ENCODE assay signal across 8 cellular contexts in the genomic region with DNA sequence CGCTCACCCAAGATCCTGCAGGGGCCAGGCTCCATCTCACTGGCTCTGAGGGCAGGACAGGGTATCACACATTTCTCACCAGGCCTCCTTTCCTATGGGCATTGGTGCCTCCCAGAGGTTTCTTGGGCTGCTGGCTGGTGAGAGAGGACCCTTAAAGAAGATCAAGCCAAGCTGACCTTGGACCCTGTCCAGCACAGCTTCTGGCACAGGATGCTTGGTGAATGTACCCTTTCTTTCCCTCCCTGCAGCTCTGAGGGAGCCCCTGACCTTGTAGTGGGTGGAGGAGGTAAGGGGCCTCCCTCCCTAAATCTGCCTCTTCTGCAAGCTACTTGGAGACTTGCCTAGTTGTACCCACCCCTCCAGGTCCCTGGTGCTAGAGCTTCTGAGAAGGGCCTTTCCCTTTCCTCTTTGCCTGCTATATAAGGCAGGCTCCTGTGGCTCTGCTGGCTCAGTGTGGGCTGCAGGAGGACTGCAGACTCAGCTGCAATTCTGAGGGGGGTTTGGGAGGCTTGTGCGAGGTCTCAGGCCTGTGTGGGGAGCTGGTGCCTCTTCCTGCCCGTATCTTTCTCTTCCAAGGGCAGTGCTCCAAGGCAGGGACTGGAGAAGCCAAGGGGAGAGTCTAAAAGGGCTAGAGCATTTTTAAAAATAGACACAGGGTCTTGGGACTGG. TPM values are rescaled to one million over a fixed set of nuclear protein-coding genes. Genes with fewer than 3 reads are reported as not detected.
DNase-seq lines count a peak whose midpoint lies in the region; ATAC-seq and TF ChIP-seq lines count a peak whose summit lies in the region.

No MANE protein-coding gene starts in this region.

- H3K9me3 ChIP-seq in A673 (ENCODE audit: low read depth, low read length, poor library complexity, severe bottlenecking) = no peaks in the 10 kb centered on the region
- H3K9me3 ChIP-seq in muscle layer of duodenum (ENCODE audit: control insufficient read depth in 1 of 2, low read length in 2 of 2) = no peaks in the 10 kb centered on the region

- no peak for TF ChIP-seq CTCF in A673 (conservative IDR thresholded peaks at IDR 0.05; ENCODE audit: low read depth, low read length)
- no peak for TF ChIP-seq CTCF in GM13977 (IDR thresholded peaks at IDR 0.05; ENCODE audit: extremely low read depth, insufficient read depth, missing control alignments)

- intact Hi-C loops in A673 (cut with micrococcal nuclease; ENCODE audit: unreplicated experiment) = no loop called here

- H3K4me1 ChIP-seq in A673 (ENCODE audit: insufficient read depth, low read length, poor library complexity, severe bottlenecking) = peaks cover 12% of the 10 kb centered on the region
- peaks cover 31 to 46% of the 10 kb centered on the region in 2 donors for H3K4me1 ChIP-seq in muscle layer of duodenum (ENCODE audit: control insufficient read depth in 1 of 2, insufficient read depth in 2 of 2, low read length in 2 of 2)

- DNase-seq in A673 (ENCODE audit: low spot score) = no peak
- peak; percentile 21 for DNase-seq in LHCN-M2 (ENCODE audit: low read depth)
- DNase-seq in NCI-H1048 (lab: John Stamatoyannopoulos, UW) = no peak
- DNase-seq in GM13977 (ENCODE audit: low spot score) = no peak
- no peak for DNase-seq in NCI-H1105 (lab: John Stamatoyannopoulos, UW)

- POLR2A ChIA-PET in A673 (lab: Charles Lee; ENCODE audit: low non-redundant PET) = interaction anchor here (0.7 kb wide), 1 partner anchor 21 kb away, joined by 3 read pairs; no protein-coding TSS in a partner anchor

- in situ Hi-C loops in GM13977 (cut with MboI; ENCODE audit: low pct_unique_long_range_greater_than_20kb, low sequenced_read_pairs, unreplicated experiment) = no loop called here

- H3K4me3 ChIP-seq in A673 (ENCODE audit: low read depth, low read length, poor library complexity, severe bottlenecking) (no peak overlapping the region), muscle layer of duodenum (ENCODE audit: low read depth in 1 of 2, low read length in 2 of 2) (no peak overlapping the region)

- H3K27ac ChIP-seq in A673 (ENCODE audit: low read depth, low read length, poor library complexity, severe bottlenecking) (peak overlapping the region; percentile 71), cingulate gyrus (ENCODE audit: low read depth, low read length) (peak overlapping the region; percentile 76), muscle layer of duodenum (ENCODE audit: low read length) (peak overlapping the region; percentile 72)

- H3K27me3 ChIP-seq in A673 (replicated peaks; ENCODE audit: insufficient read depth, low read depth, low read length, poor library complexity) (no peaks in the 10 kb centered on the region), muscle layer of duodenum (ENCODE audit: low read depth, low read length) (no peaks in the 10 kb centered on the region)

- BruUV-seq in A673 (replicated peaks; lab: Mats Ljungman, UMichigan) = no TSS peak

- CTCF ChIA-PET in A673 (lab: Charles Lee) = no interaction called here

- no peak for ATAC-seq in GM18868 (IDR thresholded peaks at IDR 0.05; ENCODE audit: unreplicated experiment)

- H3K36me3 ChIP-seq in A673 (ENCODE audit: insufficient read depth, low read length, poor library complexity, severe bottlenecking) (no peaks in the 10 kb centered on the region), muscle layer of duodenum (ENCODE audit: control insufficient read depth in 1 of 2, insufficient read depth in 2 of 2, low read length in 2 of 2) (peaks cover 3 to 7% of the 10 kb centered on the region in 2 donors)

RNA-seq across cellular contexts. Expression of a gene that starts 11.8 kb away (rescaled TPM):
- total RNA-seq in A673 (2021) (29.4 and 32.0 TPM in 2 replicates), LHCN-M2 (2014; rRNA removed) (135 and 136 TPM in 2 replicates)
- 155 TPM for polyA plus RNA-seq in LHCN-M2 (2012)
